In genomic region chr7:134549366-134549765, GRCh38 we compare ENCODE assay signal across 1 cellular context.
TF ChIP-seq lines count a peak whose summit lies in the region.

No MANE protein-coding gene starts in this region.

TF ChIP-seq in GM23338, 12 proteins besides CTCF, POLR2A, EP300 and RAD21 (continued from another document):
- no peak for TF ChIP-seq ZNF462 (CRISPR knock-in tag; IDR thresholded peaks at IDR 0.05)
- TF ChIP-seq EZH2phosphoT487 (IDR thresholded peaks at IDR 0.05; ENCODE audit: unreplicated experiment), result no peak
- TF ChIP-seq ZNF331 (CRISPR knock-in tag; IDR thresholded peaks at IDR 0.05; ENCODE audit: low read depth), result no peak
- no peak for TF ChIP-seq STAT1 (IDR thresholded peaks at IDR 0.05; ENCODE audit: unreplicated experiment)
- no peak for TF ChIP-seq POLR2AphosphoS5 (IDR thresholded peaks at IDR 0.05; ENCODE audit: low read depth)
- no peak for TF ChIP-seq ETS1 (IDR thresholded peaks at IDR 0.05)
- no peak for TF ChIP-seq ZNF114 (CRISPR knock-in tag; IDR thresholded peaks at IDR 0.05)
- TF ChIP-seq CREB1 (CRISPR knock-in tag; IDR thresholded peaks at IDR 0.05; ENCODE audit: low read depth), result no peak
